In the genomic region with DNA sequence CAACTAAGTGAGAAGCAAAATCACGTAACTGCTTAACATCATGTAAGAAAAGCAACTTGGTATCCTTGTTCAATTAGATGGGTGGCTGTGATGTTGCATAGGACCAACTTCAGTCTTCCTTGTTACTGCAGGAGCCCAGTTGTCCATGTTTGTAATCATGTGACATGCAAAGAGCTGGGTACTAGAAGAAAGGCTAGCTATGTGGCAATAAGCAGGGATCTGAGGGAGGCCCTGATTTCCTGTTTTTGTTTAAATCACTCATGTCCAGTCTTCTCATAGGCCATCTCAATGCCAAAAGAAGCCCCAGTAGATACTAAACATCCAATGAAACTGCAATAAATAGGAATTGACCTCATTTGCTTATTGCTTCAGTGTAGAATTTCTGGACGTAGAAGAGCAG, we compare ENCODE assay signal across 22 cellular contexts.
"Had no signal": no experiment of that assay in that cellular context is flagged by ENCODE, and none has a peak within 500 bp of the region (broad histone marks: within the 10 kb centered on the region; RNA-seq: fewer than 3 reads in every experiment).

No MANE protein-coding gene starts in this region.

- H3K4me1 ChIP-seq: SJSA1 had no signal

- H3K9ac ChIP-seq: KMS-11, SK-N-SH had no signal

- H3K36me3 Mint-ChIP-seq: IgD-negative memory B cell, T-cell had no signal

- H3K4me3 ChIP-seq: K562, SJSA1 had no signal

- DNase-seq: Kasumi-1, MM.1S, NCI-H1105, NCI-H1417, NCI-H1436 treated with DMSO at 0.1 percent for 48 hours, NCI-H1694, NCI-H187 treated with DMSO at 0.1 percent for 48 hours, NCI-H2029 treated with DMSO at 0.1 percent for 48 hours, NCI-H2171 treated with DMSO at 0.1 percent for 48 hours, NCI-H345, NCI-H446 treated with DMSO at 0.1 percent for 48 hours, NCI-H510A treated with DMSO at 0.1 percent for 48 hours, NCI-H526, Right ventricle myocardium superior, RPMI8226, SIG-M5, SK-N-SH, T-cell had no signal

- ATAC-seq: K562, T-cell had no signal

- H3K36me3 ChIP-seq: SJSA1 had no signal

- H3K4me1 Mint-ChIP-seq: T-cell had no signal

- H3K9me3 ChIP-seq: SJSA1, SK-N-SH had no signal

- H3K27ac ChIP-seq: KMS-11, SJSA1 had no signal

- H3K27ac Mint-ChIP-seq: IgD-negative memory B cell, T-cell had no signal

- H3K4me3 Mint-ChIP-seq: IgD-negative memory B cell, T-cell had no signal

- H3K9me2 ChIP-seq: SK-N-SH had no signal

- H3K27me3 ChIP-seq: SJSA1 had no signal

- H3K4me2 ChIP-seq: KMS-11, SK-N-SH had no signal
